ENCODE assay signal across 12 cellular contexts in genomic region chr16:53546988-53547391, GRCh38. TPM values are rescaled to one million over a fixed set of nuclear protein-coding genes. Genes with fewer than 3 reads are reported as not detected.
DNase-seq lines count a peak whose midpoint lies in the region; ATAC-seq, FAIRE-seq and TF ChIP-seq lines count a peak whose summit lies in the region.
"Had no signal": no experiment of that assay in that cellular context is flagged by ENCODE, and none has a peak within 500 bp of the region (broad histone marks: within the 10 kb centered on the region; RNA-seq: fewer than 3 reads in every experiment).

No MANE protein-coding gene starts in this region.

- H3K4me1 ChIP-seq in Caco-2 (peaks cover 13% of the 10 kb centered on the region), PC-3 (ENCODE audit: insufficient read depth, low read length) (no peaks in the 10 kb centered on the region)

- no peaks in the 10 kb centered on the region for H3K9me3 Mint-ChIP-seq in Caco-2 (ENCODE audit: unreplicated experiment)
- H3K9me3 Mint-ChIP-seq: natural killer cell treated with Interleukin-12 subunit alpha and Interleukin-12 subunit beta and Interleukin-15 and Interleukin-18, amount 100 ng/mL, for 72 hours had no signal

- DNase-seq in Caco-2 (peak; percentile 61 to 66), PC-3 (peak; percentile 22), iPS-NIHi11 (ENCODE audit: low spot score) (peak; percentile 59), GM12891 (ENCODE audit: insufficient read length, low spot score) (no peak), mucosa of gallbladder (ENCODE audit: low spot score) (no peak), GF-D8 (lab: John Stamatoyannopoulos, UW) (no peak), NK-92 (lab: John Stamatoyannopoulos, UW; ENCODE audit: unreplicated experiment) (no peak)
- DNase-seq: amniotic stem cell, GDM1 had no signal

- no peak overlapping the region for H3K4me3 Mint-ChIP-seq in Caco-2 (ENCODE audit: unreplicated experiment)
- H3K4me3 Mint-ChIP-seq: natural killer cell treated with Interleukin-12 subunit alpha and Interleukin-12 subunit beta and Interleukin-15 and Interleukin-18, amount 100 ng/mL, for 72 hours had no signal

- BruUV-seq in Caco-2 (replicated peaks; lab: Mats Ljungman, UMichigan): no TSS peak
- no TSS peak for BruUV-seq in PC-3 (replicated peaks; lab: Mats Ljungman, UMichigan)

- H3K4me1 Mint-ChIP-seq in Caco-2 (ENCODE audit: low read depth, unreplicated experiment): peaks cover 12% of the 10 kb centered on the region

- H3K4me3 ChIP-seq in Caco-2 (ENCODE audit: low read depth, low read length): no peak overlapping the region
- no peak overlapping the region for H3K4me3 ChIP-seq in PC-3 (ENCODE audit: low read length)

- ATAC-seq in GM18511 (IDR thresholded peaks at IDR 0.05; ENCODE audit: unreplicated experiment) (peak; percentile 57), PC-3 (no peak)
- ATAC-seq: natural killer cell treated with Interleukin-12 subunit alpha and Interleukin-12 subunit beta and Interleukin-15 and Interleukin-18, amount 100 ng/mL, for 72 hours had no signal

- no peaks in the 10 kb centered on the region for H3F3A ChIP-seq in PC-3 (ENCODE audit: low read length, unreplicated experiment)

- no peak overlapping the region for H3K9ac ChIP-seq in PC-3 (ENCODE audit: low read length)

- CTCF ChIA-PET in Caco-2 (lab: Charles Lee) (no interaction called here), PC-3 (lab: Charles Lee) (interaction anchor here (0.6 kb wide), 1 partner anchor 222 kb away, joined by 3 read pairs; no protein-coding TSS in a partner anchor)

- no peaks in the 10 kb centered on the region for H3K9me2 ChIP-seq in PC-3 (replicated peaks; ENCODE audit: low read length)

- intact Hi-C loops in Caco-2 (cut with micrococcal nuclease; ENCODE audit: unreplicated experiment) (loop anchor here (1.0 kb wide), 1 partner anchor 36 kb away; no protein-coding TSS in a partner anchor), PC-3 (cut with micrococcal nuclease) (no loop called here)

- TF ChIP-seq POLR2A in GM12891 (IDR thresholded peaks at IDR 0.05; ENCODE audit: low read depth, low read length): no peak

- H3K27ac ChIP-seq in PC-3 (ENCODE audit: low read length): no peak overlapping the region
- H3K27ac ChIP-seq: VCaP had no signal

- H3K27me3 Mint-ChIP-seq in Caco-2 (ENCODE audit: insufficient read depth, unreplicated experiment): no peaks in the 10 kb centered on the region

- no peaks in the 10 kb centered on the region for H3K27me3 ChIP-seq in Caco-2 (replicated peaks; ENCODE audit: control insufficient read depth, insufficient read depth, low read length)
- H3K27me3 ChIP-seq in PC-3 (ENCODE audit: low read length): peaks cover 13% of the 10 kb centered on the region; the same call in 1 of the 2 replicates

- no peak overlapping the region for H3K27ac Mint-ChIP-seq in Caco-2 (ENCODE audit: unreplicated experiment)
- H3K27ac Mint-ChIP-seq: natural killer cell treated with Interleukin-12 subunit alpha and Interleukin-12 subunit beta and Interleukin-15 and Interleukin-18, amount 100 ng/mL, for 72 hours had no signal

- no peak overlapping the region for H2AFZ ChIP-seq in PC-3 (ENCODE audit: low read length)

- no peaks in the 10 kb centered on the region for H3K36me3 ChIP-seq in Caco-2 (ENCODE audit: control insufficient read depth, insufficient read depth, low read length)
- no peaks in the 10 kb centered on the region for H3K36me3 ChIP-seq in PC-3 (ENCODE audit: low read depth, low read length)

- H3K9me3 ChIP-seq in Caco-2 (no peaks in the 10 kb centered on the region), PC-3 (ENCODE audit: low read length) (no peaks in the 10 kb centered on the region)

- POLR2A ChIA-PET in Caco-2 (lab: Charles Lee): no interaction called here
- POLR2A ChIA-PET in PC-3 (lab: Charles Lee; ENCODE audit: unreplicated experiment): no interaction called here

- TF ChIP-seq CTCF in Caco-2 (IDR thresholded peaks at IDR 0.05; ENCODE audit: insufficient read depth in 1 of 2, low read depth in 1 of 2, low read length in 1 of 2, severe bottlenecking in 1 of 2, unreplicated experiment in 1 of 2) (peak; percentile 45 to 82), PC-3 (conservative IDR thresholded peaks at IDR 0.05; ENCODE audit: low read depth, low read length) (peak; percentile 51)

- FAIRE-seq in GM12891 (lab: Jason Lieb, UNC): no peak

- H3K4me2 ChIP-seq in PC-3 (ENCODE audit: low read length): no peak overlapping the region

- no peaks in the 10 kb centered on the region for H3K79me2 ChIP-seq in PC-3 (ENCODE audit: low read length)

- H4K20me1 ChIP-seq in PC-3 (ENCODE audit: low read length): no peaks in the 10 kb centered on the region

- H3K36me3 Mint-ChIP-seq in Caco-2 (ENCODE audit: insufficient read depth, unreplicated experiment): no peaks in the 10 kb centered on the region
- H3K36me3 Mint-ChIP-seq: natural killer cell treated with Interleukin-12 subunit alpha and Interleukin-12 subunit beta and Interleukin-15 and Interleukin-18, amount 100 ng/mL, for 72 hours had no signal

TF ChIP-seq in GM12891, 5 proteins besides CTCF, POLR2A, EP300 and RAD21:
- TF ChIP-seq POU2F2 (IDR thresholded peaks at IDR 0.05; ENCODE audit: low read depth, low read length) (no peak), TAF1 (IDR thresholded peaks at IDR 0.05; ENCODE audit: low read depth, low read length) (no peak), SPI1 (IDR thresholded peaks at IDR 0.05; ENCODE audit: low read depth, low read length) (no peak), POLR2AphosphoS5 (IDR thresholded peaks at IDR 0.05; ENCODE audit: low read depth, low read length) (no peak), PAX5 (IDR thresholded peaks at IDR 0.05; ENCODE audit: insufficient read depth, low read length, severe bottlenecking) (no peak)

RNA-seq across cellular contexts. Expression of gene AKTIP, which starts 44.0 kb away (rescaled TPM):
- total RNA-seq in Caco-2 (2022) (102 and 127 TPM in 2 replicates), PC-3 (2014; rRNA removed) (13.2 and 32.5 TPM in 2 replicates), mucosa of gallbladder (42.6 TPM)
- polyA plus RNA-seq in GM12891 (2012; ENCODE audit: low read depth, missing spikeins): 8.7 TPM

Comparison
In these comparisons a context has a peak if more than half of its experiments do, and no peak if none do; other contexts are left out.
1. DNase-seq: peak in Caco-2 (2 of 2), PC-3 (single experiment) and iPS-NIHi11 (single experiment); none in GM12891 (single experiment), mucosa of gallbladder (single experiment), GF-D8 (single experiment) and NK-92 (single experiment).